Comparison of ENCODE assay signal across 24 cellular contexts in genomic region chr14:51668870-51669269, GRCh38. TPM values are rescaled to one million over a fixed set of nuclear protein-coding genes. Genes with fewer than 3 reads are reported as not detected.
DNase-seq lines count a peak whose midpoint lies in the region; ATAC-seq, FAIRE-seq and TF ChIP-seq lines count a peak whose summit lies in the region.
"Had no signal": no experiment of that assay in that cellular context is flagged by ENCODE, and none has a peak within 500 bp of the region (broad histone marks: within the 10 kb centered on the region; RNA-seq: fewer than 3 reads in every experiment).

No MANE protein-coding gene starts in this region.

- H3K4me1 ChIP-seq in adipocyte (ENCODE audit: control insufficient read depth, insufficient read depth, low read length) (peaks cover 33% of the 10 kb centered on the region), vagina (peaks cover 9% of the 10 kb centered on the region), small intestine (ENCODE audit: control insufficient read depth in 2 of 2, insufficient read depth in 1 of 2, low read depth in 1 of 2, low read length in 1 of 2) (no peaks in the 10 kb centered on the region)
- H3K4me1 ChIP-seq: Caco-2 had no signal

- H3K36me3 Mint-ChIP-seq in osteocyte (ENCODE audit: unreplicated experiment): peaks cover 23% of the 10 kb centered on the region
- H3K36me3 Mint-ChIP-seq: CD8-positive, alpha-beta T cell had no signal

- FAIRE-seq in small intestine (lab: Jason Lieb, UNC): no peak
- FAIRE-seq: A204.1, GM18507 had no signal

- ATAC-seq in HG02763 (IDR thresholded peaks at IDR 0.05; ENCODE audit: unreplicated experiment): no peak
- ATAC-seq: CD8-positive, alpha-beta T cell; Panc1 had no signal

- no peaks in the 10 kb centered on the region for H3K27me3 ChIP-seq in adipocyte (replicated peaks; ENCODE audit: control insufficient read depth, insufficient read depth, low read length)
- no peaks in the 10 kb centered on the region for H3K27me3 ChIP-seq in vagina
- H3K27me3 ChIP-seq in small intestine (ENCODE audit: control insufficient read depth in 2 of 2, insufficient read depth in 2 of 2, low read length in 2 of 2): peaks cover 0 to 2% of the 10 kb centered on the region in 2 donors

- peaks cover 10% of the 10 kb centered on the region for H3K9me3 Mint-ChIP-seq in osteocyte (ENCODE audit: unreplicated experiment)
- H3K9me3 Mint-ChIP-seq: CD8-positive, alpha-beta T cell had no signal

- 89 to 97% (median 93%) methylated on average over 2 of the region's 2 CpGs for WGBS in small intestine, 3 donors

- H3K4me3 Mint-ChIP-seq in osteocyte (ENCODE audit: unreplicated experiment): no peak overlapping the region
- H3K4me3 Mint-ChIP-seq: CD8-positive, alpha-beta T cell had no signal

- H3K9ac ChIP-seq in adipocyte (ENCODE audit: low read length): no peak overlapping the region

- DNase-seq in EH (ENCODE audit: low read depth) (peak; percentile 61), adipocyte (ENCODE audit: low read depth) (peak; percentile 83), choroid plexus epithelial cell (ENCODE audit: low read depth) (peak; percentile 56), osteocyte (ENCODE audit: extremely low spot score, unreplicated experiment) (no peak), vagina (ENCODE audit: extremely low spot score in 2 of 2) (no peak), small intestine (no peak), HEK293T (ENCODE audit: extremely low spot score) (no peak)
- DNase-seq: C1 segment of cervical spinal cord; Caco-2; CD8-positive, alpha-beta T cell; DMS79; GF-D8; H7; KBM-7; MV-4-11; NCI-H1105 treated with DMSO at 0.1 percent for 48 hours; NCI-H2029; NCI-H69; SIG-M5 had no signal

- H3K27me3 Mint-ChIP-seq in osteocyte (ENCODE audit: unreplicated experiment): no peaks in the 10 kb centered on the region

- POLR2A ChIA-PET in HEK293T (lab: Yijun Ruan, JAX): no interaction called here

- H3K4me3 ChIP-seq in adipocyte (ENCODE audit: low read length) (no peak overlapping the region), choroid plexus epithelial cell (ENCODE audit: low read depth, low read length) (no peak overlapping the region), vagina (no peak overlapping the region), small intestine (ENCODE audit: low read depth in 1 of 2, low read length in 2 of 2) (no peak overlapping the region)
- H3K4me3 ChIP-seq: SK-N-MC had no signal

- no peak overlapping the region for H3K27ac ChIP-seq in vagina
- H3K27ac ChIP-seq in small intestine (ENCODE audit: low read depth in 1 of 2, low read length in 1 of 2): no peak overlapping the region
- H3K27ac ChIP-seq: SK-N-MC had no signal

- H3K9me3 ChIP-seq in adipocyte (ENCODE audit: control insufficient read depth, low read length): no peaks in the 10 kb centered on the region
- no peaks in the 10 kb centered on the region for H3K9me3 ChIP-seq in vagina
- H3K9me3 ChIP-seq in small intestine (ENCODE audit: control insufficient read depth, low read depth): no peaks in the 10 kb centered on the region
- H3K9me3 ChIP-seq: Caco-2 had no signal

- intact Hi-C loops in vagina (cut with DNase I): no loop called here

- no peak for TF ChIP-seq CTCF in choroid plexus epithelial cell (conservative IDR thresholded peaks at IDR 0.05; ENCODE audit: low read depth, low read length)
- TF ChIP-seq CTCF in osteocyte (IDR thresholded peaks at IDR 0.05): no peak
- no peak for TF ChIP-seq CTCF in vagina (IDR thresholded peaks at IDR 0.05)

- H3K36me3 ChIP-seq in adipocyte (ENCODE audit: control insufficient read depth, insufficient read depth, low read length, severe bottlenecking) (peaks cover 5% of the 10 kb centered on the region), vagina (no peaks in the 10 kb centered on the region), small intestine (ENCODE audit: control insufficient read depth in 2 of 2, insufficient read depth in 2 of 2, low read length in 2 of 2) (no peaks in the 10 kb centered on the region)

- H3K27ac Mint-ChIP-seq in osteocyte (ENCODE audit: unreplicated experiment): peak overlapping the region; percentile 67
- H3K27ac Mint-ChIP-seq: CD8-positive, alpha-beta T cell had no signal

- CTCF ChIA-PET in HEK293T (lab: Yijun Ruan, JAX): interaction anchor here (1.0 kb wide), 1 partner anchor 16 kb away, joined by 4 read pairs; no protein-coding TSS in a partner anchor

- H3K4me1 Mint-ChIP-seq in osteocyte (ENCODE audit: unreplicated experiment): peaks cover 50% of the 10 kb centered on the region

- no peak for TF ChIP-seq POLR2A in vagina (IDR thresholded peaks at IDR 0.05)

TF ChIP-seq in HEK293T, 16 proteins besides CTCF, POLR2A, EP300 and RAD21:
- no peak for TF ChIP-seq LEF1 (IDR thresholded peaks at IDR 0.05; ENCODE audit: borderline replicate concordance)
- TF ChIP-seq BHLHE40 (IDR thresholded peaks at IDR 0.05; ENCODE audit: borderline replicate concordance): no peak
- TF ChIP-seq ARNT (IDR thresholded peaks at IDR 0.05): no peak
- TF ChIP-seq FOXM1 (IDR thresholded peaks at IDR 0.05; ENCODE audit: borderline replicate concordance): no peak
- TF ChIP-seq, protein P1, sequence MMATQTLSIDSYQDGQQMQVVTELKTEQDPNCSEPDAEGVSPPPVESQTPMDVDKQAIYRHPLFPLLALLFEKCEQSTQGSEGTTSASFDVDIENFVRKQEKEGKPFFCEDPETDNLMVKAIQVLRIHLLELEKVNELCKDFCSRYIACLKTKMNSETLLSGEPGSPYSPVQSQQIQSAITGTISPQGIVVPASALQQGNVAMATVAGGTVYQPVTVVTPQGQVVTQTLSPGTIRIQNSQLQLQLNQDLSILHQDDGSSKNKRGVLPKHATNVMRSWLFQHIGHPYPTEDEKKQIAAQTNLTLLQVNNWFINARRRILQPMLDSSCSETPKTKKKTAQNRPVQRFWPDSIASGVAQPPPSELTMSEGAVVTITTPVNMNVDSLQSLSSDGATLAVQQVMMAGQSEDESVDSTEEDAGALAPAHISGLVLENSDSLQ (IDR thresholded peaks at IDR 0.05): no peak
- TF ChIP-seq HDGF (IDR thresholded peaks at IDR 0.05; ENCODE audit: borderline replicate concordance): no peak
- TF ChIP-seq ELF4 (IDR thresholded peaks at IDR 0.05): no peak
- TF ChIP-seq L3MBTL2 (conservative IDR thresholded peaks at IDR 0.05): no peak
- no peak for TF ChIP-seq NFRKB (IDR thresholded peaks at IDR 0.05)
- TF ChIP-seq SP1 (IDR thresholded peaks at IDR 0.05): no peak
- no peak for TF ChIP-seq CTBP1 (IDR thresholded peaks at IDR 0.05; ENCODE audit: borderline replicate concordance)
- TF ChIP-seq ZNF384 (IDR thresholded peaks at IDR 0.05): no peak
- TF ChIP-seq FOXK2 (IDR thresholded peaks at IDR 0.05): no peak
- TF ChIP-seq SUZ12 (IDR thresholded peaks at IDR 0.05): no peak

RNA-seq across cellular contexts. Expression of gene FRMD6, which starts 17.2 kb away (rescaled TPM):
- total RNA-seq in osteocyte: 124 and 129 TPM in 2 replicates
- 114 TPM for total RNA-seq in vagina
- polyA plus RNA-seq in small intestine: 1 to 10 TPM in 2 of 3 donors, under 1 TPM in 1; 0.45 to 3.5 (median 3.0) TPM

Comparison
In these comparisons a context has a peak if more than half of its experiments do, and no peak if none do; other contexts are left out.
1. DNase-seq: peak in EH (single experiment), adipocyte (single experiment) and choroid plexus epithelial cell (single experiment); none in osteocyte (single experiment), vagina (0 of 2), small intestine (single experiment) and HEK293T (single experiment).